24 cellular contexts compared by ENCODE assay signal in genomic region chr2:239893236-239893515, GRCh38.
A peak's percentile ranks its signal among the peaks of the same experiment; 100 is the strongest.
DNase-seq lines count a peak whose midpoint lies in the region; ATAC-seq and TF ChIP-seq lines count a peak whose summit lies in the region.
"Had no signal": no experiment of that assay in that cellular context is flagged by ENCODE, and none has a peak within 500 bp of the region (broad histone marks: within the 10 kb centered on the region; RNA-seq: fewer than 3 reads in every experiment).

No MANE protein-coding gene starts in this region.

- H3K14ac ChIP-seq in H9 (ENCODE audit: insufficient read depth, low read length) = no peak overlapping the region

- H3K9me3 Mint-ChIP-seq in activated CD8-positive, alpha-beta memory T cell treated with anti-CD3 and anti-CD28 coated beads, Interleukin-2, amount 10 ng/mL, durations not matched to agents 7 days and 5 days (ENCODE audit: low read depth) = no peaks in the 10 kb centered on the region
- H3K9me3 Mint-ChIP-seq in H9 (peaks cover 5 to 7% of the 10 kb centered on the region in 2 experiments; a peak in 2 of 5 replicates), natural killer cell (no peaks in the 10 kb centered on the region)
- H3K9me3 Mint-ChIP-seq: mesothelial cell of epicardium had no signal

- H3K9me2 ChIP-seq in PC-9 (ENCODE audit: insufficient read depth) = no peaks in the 10 kb centered on the region

- no peak overlapping the region for H2AK5ac ChIP-seq in H9 (ENCODE audit: insufficient read length, low read length)

- H3K9me3 ChIP-seq in H9 (ENCODE audit: control insufficient read depth, low read depth, low read length) (no peaks in the 10 kb centered on the region), PC-9 (ENCODE audit: insufficient read depth, low read depth) (peaks cover 3% of the 10 kb centered on the region; the same call in 1 of the 2 replicates)
- H3K9me3 ChIP-seq: ascending aorta, uterus had no signal

- TF ChIP-seq CTCF in H9 (conservative IDR thresholded peaks at IDR 0.05) = no peak
- no peak for TF ChIP-seq CTCF in natural killer cell (IDR thresholded peaks at IDR 0.05)
- no peak for TF ChIP-seq CTCF in omental fat pad (IDR thresholded peaks at IDR 0.05)
- no peak for TF ChIP-seq CTCF in PC-9 (conservative IDR thresholded peaks at IDR 0.05)

- CTCF ChIA-PET in activated CD8-positive, alpha-beta memory T cell treated with anti-CD3 and anti-CD28 coated beads, Interleukin-2, amount 10 ng/mL, durations not matched to agents 7 days and 5 days (lab: Charles Lee) = no interaction called here
- CTCF ChIA-PET in PC-9 (lab: Charles Lee) = no interaction called here

- no peak overlapping the region for H3K4me3 Mint-ChIP-seq in activated CD8-positive, alpha-beta memory T cell treated with anti-CD3 and anti-CD28 coated beads, Interleukin-2, amount 10 ng/mL, durations not matched to agents 7 days and 5 days
- H3K4me3 Mint-ChIP-seq in H9 (no peak overlapping the region), natural killer cell (no peak overlapping the region)
- H3K4me3 Mint-ChIP-seq: CD14-positive monocyte, HFFc6, mesothelial cell of epicardium had no signal

- POLR2A ChIA-PET in PC-9 (lab: Charles Lee; ENCODE audit: unreplicated experiment) = no interaction called here

- H2BK120ac ChIP-seq in H9 (ENCODE audit: low read depth, low read length, poor library complexity, severe bottlenecking) = no peak overlapping the region

- H3K4me2 ChIP-seq in H9 (ENCODE audit: insufficient read depth, insufficient read length, low read length) (no peak overlapping the region), PC-9 (no peak overlapping the region)
- H3K4me2 ChIP-seq: smooth muscle cell had no signal

- H3K23me2 ChIP-seq in H9 (ENCODE audit: insufficient read length, low read depth, low read length, poor library complexity, severe bottlenecking) = no peaks in the 10 kb centered on the region

- no peak overlapping the region for H3T11ph ChIP-seq in H9 (ENCODE audit: low read length)

- H2BK5ac ChIP-seq in H9 (ENCODE audit: insufficient read length, low read length) = no peak overlapping the region

- peak; percentile 38 for DNase-seq in activated CD8-positive, alpha-beta memory T cell treated with anti-CD3 and anti-CD28 coated beads, Interleukin-2, amount 10 ng/mL, durations not matched to agents 7 days and 5 days
- no peak for DNase-seq in activated CD8-positive, alpha-beta memory T cell treated with anti-CD3 and anti-CD28 coated beads for 24 hours
- DNase-seq in H9 = peak; percentile 20
- peak; percentile 10 for DNase-seq in SW480 (ENCODE audit: low spot score)
- DNase-seq in natural killer cell = no peak
- no peak for DNase-seq in omental fat pad (ENCODE audit: low spot score)
- no peak for DNase-seq in PC-9
- DNase-seq: ACHN; activated naive CD4-positive, alpha-beta T cell treated with anti-CD3 and anti-CD28 coated beads, Interleukin-2, amount 50 U/mL, for 16 hours; effector CD8-positive, alpha-beta T cell; HFFc6; KG1; NCI-H1048; NCI-H2081 treated with DMSO at 0.1 percent for 48 hours; SIG-M5; stimulated activated CD4-positive, alpha-beta T cell treated with anti-CD3 and anti-CD28 coated beads, Interleukin-4, amount 100 ng/mL, for 4 hours; substantia nigra; T-helper 2 cell; uterus had no signal

- H4K20me1 ChIP-seq in H9 (ENCODE audit: control insufficient read depth, insufficient read depth, insufficient read length) = no peaks in the 10 kb centered on the region
- H4K20me1 ChIP-seq in PC-9 (ENCODE audit: insufficient read depth) = no peaks in the 10 kb centered on the region

- H2BK12ac ChIP-seq in H9 (ENCODE audit: insufficient read length, low read depth, low read length) = no peak overlapping the region

- no peak overlapping the region for H2BK20ac ChIP-seq in H9 (ENCODE audit: low read depth, low read length, poor library complexity, severe bottlenecking)

- WGBS in H9 (ENCODE audit: extremely low coverage, insufficient read length, low lambda C conversion rate) = no CpG with 5 or more reads among the region's 4 CpGs

- BruUV-seq in PC-9 (replicated peaks; lab: Mats Ljungman, UMichigan) = no TSS peak

- H3K79me2 ChIP-seq in H9 (ENCODE audit: insufficient read depth, low read length) (no peaks in the 10 kb centered on the region), PC-9 (ENCODE audit: low read depth) (no peaks in the 10 kb centered on the region)

- H3K36me3 Mint-ChIP-seq in activated CD8-positive, alpha-beta memory T cell treated with anti-CD3 and anti-CD28 coated beads, Interleukin-2, amount 10 ng/mL, durations not matched to agents 7 days and 5 days = no peaks in the 10 kb centered on the region
- H3K36me3 Mint-ChIP-seq in H9 (ENCODE audit: insufficient read depth in 1 of 3, low read depth in 3 of 3) = peaks cover 0 to 3% (median 0%) of the 10 kb centered on the region in 3 experiments; a peak in 2 of 7 replicates
- H3K36me3 Mint-ChIP-seq in natural killer cell = no peaks in the 10 kb centered on the region
- H3K36me3 Mint-ChIP-seq: mesothelial cell of epicardium had no signal

- H3K4ac ChIP-seq in H9 (ENCODE audit: low read depth, low read length) = no peak overlapping the region

- no peaks in the 10 kb centered on the region for H3K4me1 Mint-ChIP-seq in activated CD8-positive, alpha-beta memory T cell treated with anti-CD3 and anti-CD28 coated beads, Interleukin-2, amount 10 ng/mL, durations not matched to agents 7 days and 5 days
- H3K4me1 Mint-ChIP-seq in H9 (peaks cover 15 to 17% of the 10 kb centered on the region in 2 experiments), natural killer cell (no peaks in the 10 kb centered on the region)
- H3K4me1 Mint-ChIP-seq: mesothelial cell of epicardium had no signal

- H2AFZ ChIP-seq in H9 (ENCODE audit: low read length) (no peak overlapping the region), PC-9 (no peak overlapping the region)

- no peak overlapping the region for H3K4me3 ChIP-seq in PC-9
- H3K4me3 ChIP-seq: ascending aorta, smooth muscle cell, uterus had no signal

- H4K5ac ChIP-seq in H9 (ENCODE audit: insufficient read length, low read depth, low read length) = no peak overlapping the region

- no peak overlapping the region for H3K9ac ChIP-seq in H9 (ENCODE audit: extremely low read depth, insufficient read length, low read length)

- no peak overlapping the region for H2BK15ac ChIP-seq in H9 (ENCODE audit: low read depth, low read length)

- intact Hi-C loops in natural killer cell (cut with micrococcal nuclease) (no loop called here), PC-9 (cut with micrococcal nuclease; ENCODE audit: unreplicated experiment) (no loop called here)

- H3K27me3 Mint-ChIP-seq in activated CD8-positive, alpha-beta memory T cell treated with anti-CD3 and anti-CD28 coated beads, Interleukin-2, amount 10 ng/mL, durations not matched to agents 7 days and 5 days = peaks cover 23% of the 10 kb centered on the region
- H3K27me3 Mint-ChIP-seq in H9 (ENCODE audit: low read depth) (peaks cover 21% of the 10 kb centered on the region), natural killer cell (ENCODE audit: low read depth in 2 of 2) (peaks cover 19 to 32% of the 10 kb centered on the region in 2 donors)

- H3K18ac ChIP-seq in H9 (ENCODE audit: insufficient read length, low read depth, low read length) = no peak overlapping the region

- H3K27ac Mint-ChIP-seq in activated CD8-positive, alpha-beta memory T cell treated with anti-CD3 and anti-CD28 coated beads, Interleukin-2, amount 10 ng/mL, durations not matched to agents 7 days and 5 days = no peak overlapping the region
- H3K27ac Mint-ChIP-seq in H9 (no peak overlapping the region), natural killer cell (no peak overlapping the region)
- H3K27ac Mint-ChIP-seq: HFFc6, mesothelial cell of epicardium had no signal

- H3K4me1 ChIP-seq in H9 (ENCODE audit: insufficient read depth, low read length) (no peaks in the 10 kb centered on the region; the same call in 1 of the 2 replicates), PC-9 (replicated peaks; ENCODE audit: insufficient read depth) (no peaks in the 10 kb centered on the region)
- H3K4me1 ChIP-seq: ascending aorta, uterus had no signal

- H4K91ac ChIP-seq in H9 (ENCODE audit: insufficient read length, low read depth, low read length) = no peak overlapping the region

- H3K27ac ChIP-seq in H9 (ENCODE audit: insufficient read length, low read depth, low read length) (no peak overlapping the region), PC-9 (no peak overlapping the region)
- H3K27ac ChIP-seq: ascending aorta, uterus had no signal

- no peaks in the 10 kb centered on the region for H3F3A ChIP-seq in PC-9 (ENCODE audit: insufficient read depth, low read depth)

- H4K8ac ChIP-seq in H9 (replicated peaks; ENCODE audit: insufficient read length, low read depth, low read length) = no peak overlapping the region

- no peaks in the 10 kb centered on the region for H3K36me3 ChIP-seq in PC-9 (ENCODE audit: low read depth)
- H3K36me3 ChIP-seq: ascending aorta, uterus had no signal

- H3K56ac ChIP-seq in H9 (ENCODE audit: insufficient read length, low read depth, low read length) = no peak overlapping the region

- H3K79me1 ChIP-seq in H9 (ENCODE audit: insufficient read depth, low read depth, low read length, poor library complexity, severe bottlenecking) = no peaks in the 10 kb centered on the region

- H3K23ac ChIP-seq in H9 (ENCODE audit: insufficient read length, low read depth, low read length) = no peak overlapping the region

- ATAC-seq in activated CD8-positive, alpha-beta memory T cell treated with anti-CD3 and anti-CD28 coated beads, Interleukin-2, amount 10 ng/mL, durations not matched to agents 7 days and 5 days = peak; percentile 66
- peak in 2 of 3 donors; percentile 44 to 46 for ATAC-seq in natural killer cell
- ATAC-seq in omental fat pad (ENCODE audit: low FRiP score) = no peak
- no peak for ATAC-seq in HG03378 (IDR thresholded peaks at IDR 0.05; ENCODE audit: unreplicated experiment)

- H3K27me3 ChIP-seq in H9 (ENCODE audit: insufficient read depth, low read length) (no peaks in the 10 kb centered on the region), PC-9 (ENCODE audit: insufficient read depth, low read depth) (peaks cover 97% of the 10 kb centered on the region)
- H3K27me3 ChIP-seq: ascending aorta, uterus had no signal

Comparison
In these comparisons a context has a peak if more than half of its experiments do, and no peak if none do; other contexts are left out.
1. DNase-seq: peak in activated CD8-positive, alpha-beta memory T cell treated with anti-CD3 and anti-CD28 coated beads, Interleukin-2, amount 10 ng/mL, durations not matched to agents 7 days and 5 days (single experiment), H9 (single experiment) and SW480 (single experiment); none in activated CD8-positive, alpha-beta memory T cell treated with anti-CD3 and anti-CD28 coated beads for 24 hours (single experiment), natural killer cell (single experiment), omental fat pad (single experiment) and PC-9 (0 of 2).
2. ATAC-seq: peak in activated CD8-positive, alpha-beta memory T cell treated with anti-CD3 and anti-CD28 coated beads, Interleukin-2, amount 10 ng/mL, durations not matched to agents 7 days and 5 days (single experiment) and natural killer cell (2 of 3); none in omental fat pad (single experiment) and HG03378 (single experiment).